In the genomic region with DNA sequence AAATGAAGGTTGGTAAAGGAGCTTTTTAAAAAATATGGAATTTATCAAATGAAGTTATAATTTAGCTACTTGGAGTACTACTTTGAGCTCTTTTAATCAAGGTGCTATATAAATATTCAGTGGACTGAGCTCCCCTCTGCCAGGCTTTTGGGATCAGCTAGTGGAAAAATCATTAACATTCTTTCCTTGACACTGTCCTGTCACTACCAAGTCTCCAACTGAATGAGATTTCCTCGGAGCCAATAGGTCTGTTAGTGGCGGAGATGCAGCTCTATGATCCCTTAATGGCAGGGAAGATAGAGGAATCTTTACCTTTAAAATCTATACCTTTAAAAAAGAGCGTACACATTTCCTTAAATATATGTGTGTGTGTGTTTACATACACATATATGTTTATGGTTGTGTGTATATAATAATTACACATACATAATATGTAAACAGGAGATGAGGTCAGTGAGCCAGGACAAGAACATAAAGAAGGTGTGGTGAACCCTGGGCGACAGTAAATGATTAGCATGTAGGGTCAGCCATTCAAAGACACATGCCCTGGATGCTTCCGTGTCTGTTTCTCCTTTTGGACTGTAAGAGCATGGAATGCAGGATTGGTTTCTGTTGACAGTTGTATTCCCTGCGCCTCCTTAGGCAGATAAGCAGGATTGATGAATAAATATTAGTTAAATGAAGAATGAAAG, we compare ENCODE assay signal across 29 cellular contexts. TPM values are rescaled to one million over a fixed set of nuclear protein-coding genes. Genes with fewer than 3 reads are reported as not detected.
DNase-seq lines count a peak whose midpoint lies in the region; ATAC-seq and TF ChIP-seq lines count a peak whose summit lies in the region.
"Had no signal": no experiment of that assay in that cellular context is flagged by ENCODE, and none has a peak within 500 bp of the region (broad histone marks: within the 10 kb centered on the region; RNA-seq: fewer than 3 reads in every experiment).

No MANE protein-coding gene starts in this region.

- TF ChIP-seq CTCF in Caco-2 (IDR thresholded peaks at IDR 0.05; ENCODE audit: insufficient read depth in 1 of 2, low read depth in 1 of 2, low read length in 1 of 2, severe bottlenecking in 1 of 2, unreplicated experiment in 1 of 2) (no peak), colonic mucosa (IDR thresholded peaks at IDR 0.05) (no peak), neutrophil (IDR thresholded peaks at IDR 0.05) (no peak)

- peak; percentile 70 to 77 for DNase-seq in Caco-2
- no peak for DNase-seq in colonic mucosa
- peak; percentile 52 for DNase-seq in islet precursor cell
- no peak for DNase-seq in activated CD8-positive, alpha-beta memory T cell treated with anti-CD3 and anti-CD28 coated beads, Interleukin-2, amount 50 U/mL, for 4 hours
- DNase-seq in activated T-cell treated with anti-CD3 and anti-CD28 coated beads, Interleukin-2, amount 50 U/mL, for 4 hours: no peak
- DNase-seq: activated CD4-positive, alpha-beta memory T cell treated with anti-CD3 and anti-CD28 coated beads for 36 hours; activated CD4-positive, alpha-beta T cell treated with anti-CD3 and anti-CD28 coated beads for 1 hour; amniotic stem cell; BE2C; CD8-positive, alpha-beta memory T cell; effector memory CD4-positive, alpha-beta T cell; glutamatergic neuron; MG63; NCI-H2029 treated with DMSO at 0.1 percent for 48 hours; NCI-H524 treated with DMSO at 0.1 percent for 48 hours; posterior cingulate gyrus; SIG-M5; stimulated activated CD4-positive, alpha-beta T cell treated with anti-CD3 and anti-CD28 coated beads, Interleukin-4, amount 100 ng/mL, for 24 hours had no signal

- no peaks in the 10 kb centered on the region for H3K9me3 ChIP-seq in Caco-2
- no peaks in the 10 kb centered on the region for H3K9me3 ChIP-seq in colonic mucosa
- H3K9me3 ChIP-seq in neutrophil: no peaks in the 10 kb centered on the region
- H3K9me3 ChIP-seq: BE2C, breast epithelium, MG63, tibial nerve had no signal

- H3K4me3 ChIP-seq in Caco-2 (ENCODE audit: low read depth, low read length) (no peak overlapping the region), colonic mucosa (no peak overlapping the region), neutrophil (ENCODE audit: low read depth in 1 of 2, low read length in 1 of 2) (no peak overlapping the region)
- H3K4me3 ChIP-seq: breast epithelium, coronary artery, GM12878, MG63, tibial nerve had no signal

- POLR2A ChIA-PET in Caco-2 (lab: Charles Lee): interaction anchor here (0.5 kb wide), 1 partner anchor 109 kb away, joined by 3 read pairs; the partner anchor contains the start of gene IFT81

- no peaks in the 10 kb centered on the region for H3K36me3 Mint-ChIP-seq in Caco-2 (ENCODE audit: insufficient read depth, unreplicated experiment)
- H3K36me3 Mint-ChIP-seq in activated T-cell treated with anti-CD3 and anti-CD28 coated beads, Interleukin-2, amount 50 U/mL, for 4 hours (ENCODE audit: insufficient read depth): no peaks in the 10 kb centered on the region
- H3K36me3 Mint-ChIP-seq: activated CD4-positive, alpha-beta memory T cell treated with anti-CD3 and anti-CD28 coated beads for 36 hours; activated naive CD4-positive, alpha-beta T cell treated with anti-CD3 and anti-CD28 coated beads, Interleukin-2, amount 50 U/mL, for 24 hours; CD8-positive, alpha-beta memory T cell had no signal

- no peaks in the 10 kb centered on the region for H3K36me3 ChIP-seq in Caco-2 (ENCODE audit: control insufficient read depth, insufficient read depth, low read length)
- no peaks in the 10 kb centered on the region for H3K36me3 ChIP-seq in colonic mucosa
- H3K36me3 ChIP-seq in neutrophil: no peaks in the 10 kb centered on the region
- H3K36me3 ChIP-seq: BE2C, breast epithelium, tibial nerve had no signal

- peak overlapping the region; percentile 28 for H3K27ac ChIP-seq in colonic mucosa
- H3K27ac ChIP-seq in neutrophil: peak overlapping the region; percentile 70
- H3K27ac ChIP-seq: breast epithelium, epithelial cell of prostate, KMS-11 had no signal

- H3K4me1 ChIP-seq in Caco-2 (peaks cover 22% of the 10 kb centered on the region), colonic mucosa (no peaks in the 10 kb centered on the region), neutrophil (ENCODE audit: control insufficient read depth in 1 of 2, insufficient read depth in 1 of 2, low read depth in 1 of 2, low read length in 1 of 2) (peaks cover 19 to 27% of the 10 kb centered on the region in 2 experiments)
- H3K4me1 ChIP-seq: breast epithelium had no signal

- H3K4me3 Mint-ChIP-seq in Caco-2 (ENCODE audit: unreplicated experiment): peak overlapping the region; percentile 66
- H3K4me3 Mint-ChIP-seq in activated T-cell treated with anti-CD3 and anti-CD28 coated beads, Interleukin-2, amount 50 U/mL, for 4 hours: no peak overlapping the region
- H3K4me3 Mint-ChIP-seq: activated CD4-positive, alpha-beta memory T cell treated with anti-CD3 and anti-CD28 coated beads for 36 hours; activated naive CD4-positive, alpha-beta T cell treated with anti-CD3 and anti-CD28 coated beads, Interleukin-2, amount 50 U/mL, for 24 hours; CD8-positive, alpha-beta memory T cell had no signal

- H3K27me3 ChIP-seq in Caco-2 (replicated peaks; ENCODE audit: control insufficient read depth, insufficient read depth, low read length) (no peaks in the 10 kb centered on the region), colonic mucosa (no peaks in the 10 kb centered on the region), neutrophil (no peaks in the 10 kb centered on the region)
- H3K27me3 ChIP-seq: BE2C, breast epithelium, MG63, tibial nerve had no signal

- H3K9me3 Mint-ChIP-seq in Caco-2 (ENCODE audit: unreplicated experiment): no peaks in the 10 kb centered on the region
- no peaks in the 10 kb centered on the region for H3K9me3 Mint-ChIP-seq in activated T-cell treated with anti-CD3 and anti-CD28 coated beads, Interleukin-2, amount 50 U/mL, for 4 hours
- H3K9me3 Mint-ChIP-seq: activated CD4-positive, alpha-beta memory T cell treated with anti-CD3 and anti-CD28 coated beads for 36 hours; activated naive CD4-positive, alpha-beta T cell treated with anti-CD3 and anti-CD28 coated beads, Interleukin-2, amount 50 U/mL, for 24 hours; CD8-positive, alpha-beta memory T cell had no signal

- BruUV-seq in Caco-2 (replicated peaks; lab: Mats Ljungman, UMichigan): no TSS peak

- no peak overlapping the region for H3K9ac ChIP-seq in colonic mucosa (ENCODE audit: low read depth in 2 of 2, low read length in 2 of 2)
- H3K9ac ChIP-seq: KMS-11 had no signal

- CTCF ChIA-PET in Caco-2 (lab: Charles Lee): interaction anchor here (0.7 to 1.0 kb wide), 2 partner anchors 14 to 47 kb away, joined by 3 to 4 read pairs; no protein-coding TSS in a partner anchor

- H3K4me1 Mint-ChIP-seq in Caco-2 (ENCODE audit: low read depth, unreplicated experiment): peaks cover 20% of the 10 kb centered on the region
- no peaks in the 10 kb centered on the region for H3K4me1 Mint-ChIP-seq in activated T-cell treated with anti-CD3 and anti-CD28 coated beads, Interleukin-2, amount 50 U/mL, for 4 hours (ENCODE audit: low read depth)
- H3K4me1 Mint-ChIP-seq: activated naive CD4-positive, alpha-beta T cell treated with anti-CD3 and anti-CD28 coated beads, Interleukin-2, amount 50 U/mL, for 24 hours; CD8-positive, alpha-beta memory T cell had no signal

- intact Hi-C loops in Caco-2 (cut with micrococcal nuclease; ENCODE audit: unreplicated experiment): loop anchor here (1.0 to 5.0 kb wide), 2 partner anchors 14 to 49 kb away; partner anchors contain the start of gene ATP2A2
- intact Hi-C loops in colonic mucosa (cut with DNase I): no loop called here

- peak overlapping the region; percentile 92 for H3K27ac Mint-ChIP-seq in Caco-2 (ENCODE audit: unreplicated experiment)
- H3K27ac Mint-ChIP-seq: activated CD4-positive, alpha-beta memory T cell treated with anti-CD3 and anti-CD28 coated beads for 36 hours; activated naive CD4-positive, alpha-beta T cell treated with anti-CD3 and anti-CD28 coated beads, Interleukin-2, amount 50 U/mL, for 24 hours; CD8-positive, alpha-beta memory T cell had no signal

- no peaks in the 10 kb centered on the region for H3K27me3 Mint-ChIP-seq in Caco-2 (ENCODE audit: insufficient read depth, unreplicated experiment)
- H3K27me3 Mint-ChIP-seq in activated T-cell treated with anti-CD3 and anti-CD28 coated beads, Interleukin-2, amount 50 U/mL, for 4 hours (ENCODE audit: low read depth): no peaks in the 10 kb centered on the region
- H3K27me3 Mint-ChIP-seq: activated naive CD4-positive, alpha-beta T cell treated with anti-CD3 and anti-CD28 coated beads, Interleukin-2, amount 50 U/mL, for 24 hours had no signal

- ATAC-seq in activated CD4-positive, CD25-positive, alpha-beta regulatory T cell treated with anti-CD3 and anti-CD28 coated beads, Interleukin-2, amount 50 U/mL, for 24 hours: no peak
- no peak for ATAC-seq in activated T-cell treated with anti-CD3 and anti-CD28 coated beads, Interleukin-2, amount 50 U/mL, for 4 hours
- ATAC-seq in GM18502 (IDR thresholded peaks at IDR 0.05; ENCODE audit: poor library complexity, unreplicated experiment): no peak
- ATAC-seq: GM12878, sciatic nerve had no signal

RNA-seq across cellular contexts. Expression of gene ATP2A2, which starts 47.7 kb away (rescaled TPM):
- total RNA-seq in Caco-2 (2022): 252 and 262 TPM in 2 replicates
- 100 to 1,000 TPM; 248 to 311 TPM for total RNA-seq in colonic mucosa
- total RNA-seq in activated T-cell treated with anti-CD3 and anti-CD28 coated beads, Interleukin-2, amount 50 U/mL, for 4 hours: 100 to 1,000 TPM; 240 to 245 (median 241) TPM

Comparison
In these comparisons a context has a peak if more than half of its experiments do, and no peak if none do; other contexts are left out.
1. DNase-seq: peak in Caco-2 (2 of 2) and islet precursor cell (single experiment); none in colonic mucosa (single experiment), activated CD8-positive, alpha-beta memory T cell treated with anti-CD3 and anti-CD28 coated beads, Interleukin-2, amount 50 U/mL, for 4 hours (single experiment) and activated T-cell treated with anti-CD3 and anti-CD28 coated beads, Interleukin-2, amount 50 U/mL, for 4 hours (single experiment).